9 cellular contexts compared by ENCODE assay signal in genomic region chr19:2618611-2619010, GRCh38.
DNase-seq lines count a peak whose midpoint lies in the region; ATAC-seq and TF ChIP-seq lines count a peak whose summit lies in the region.
"Had no signal": no experiment of that assay in that cellular context is flagged by ENCODE, and none has a peak within 500 bp of the region (broad histone marks: within the 10 kb centered on the region; RNA-seq: fewer than 3 reads in every experiment).

No MANE protein-coding gene starts in this region.

- peak; percentile 33 for ATAC-seq in Right ventricle myocardium superior (ENCODE audit: poor library complexity)
- no peak for ATAC-seq in HG03135 (IDR thresholded peaks at IDR 0.05; ENCODE audit: unreplicated experiment)
- no peak for ATAC-seq in HG02678 (IDR thresholded peaks at IDR 0.05; ENCODE audit: unreplicated experiment)

- H3K27me3 ChIP-seq in brain microvascular endothelial cell (replicated peaks): no peaks in the 10 kb centered on the region

- DNase-seq in AG08395 (ENCODE audit: low spot score) (peak; percentile 26), NB4 (ENCODE audit: low read depth) (peak; percentile 86), Right ventricle myocardium superior (peak; percentile 83), brain microvascular endothelial cell (no peak)
- DNase-seq in activated CD8-positive, alpha-beta memory T cell treated with anti-CD3 and anti-CD28 coated beads, Interleukin-2, amount 50 U/mL, for 4 hours: peak; percentile 84
- DNase-seq in stimulated activated CD8-positive, alpha-beta memory T cell treated with anti-CD3 and anti-CD28 coated beads, Interleukin-12 subunit alpha, Interleukin-12 subunit beta, amount 100 ng/mL, for 24 hours (ENCODE audit: extremely low read depth): peak; percentile 70

- no peak overlapping the region for H3K4me3 ChIP-seq in NB4 (ENCODE audit: low read depth, low read length)
- H3K4me3 ChIP-seq in brain microvascular endothelial cell (ENCODE audit: low read depth, low read length): no peak overlapping the region
- H3K4me3 ChIP-seq: tibial nerve had no signal

- no peak for TF ChIP-seq POLR2A in NB4 (IDR thresholded peaks at IDR 0.05; ENCODE audit: extremely low read depth, insufficient read length)

- no peaks in the 10 kb centered on the region for H3K36me3 ChIP-seq in brain microvascular endothelial cell (replicated peaks)
- H3K36me3 ChIP-seq: tibial nerve had no signal

- in situ Hi-C loops in brain microvascular endothelial cell (cut with HindIII; ENCODE audit: low pct_ligation_motif_present, low sequenced_read_pairs): no loop called here

- H3K27ac ChIP-seq in brain microvascular endothelial cell: no peak overlapping the region

- intact Hi-C loops in Right ventricle myocardium superior (cut with DNase I): no loop called here

- TF ChIP-seq CTCF in NB4 (IDR thresholded peaks at IDR 0.05; ENCODE audit: low read depth, low read length) (no peak), brain microvascular endothelial cell (IDR thresholded peaks at IDR 0.05; ENCODE audit: low read depth, low read length, missing control alignments) (no peak)
